Comparison of ENCODE assay signal across 25 cellular contexts in the genomic region with DNA sequence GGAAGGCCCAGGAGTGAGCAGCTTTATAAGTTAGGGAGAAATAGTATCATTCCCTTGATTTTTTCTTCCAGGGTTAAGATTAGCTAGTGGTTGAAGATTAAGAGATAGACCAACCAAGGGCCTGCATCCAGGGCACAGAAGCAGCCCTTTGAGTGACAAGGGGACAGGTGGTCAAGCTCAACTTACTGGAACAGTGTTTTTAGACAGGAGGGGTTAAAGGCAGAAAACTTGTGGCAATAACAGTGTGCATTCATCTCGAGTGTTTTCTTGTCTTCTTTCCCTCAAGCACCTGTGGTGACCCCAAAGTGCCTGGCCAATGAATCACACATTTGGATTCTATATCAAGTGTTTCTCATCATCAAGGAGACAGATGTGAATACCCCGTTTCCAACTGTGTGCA.
"Had no signal": no experiment of that assay in that cellular context is flagged by ENCODE, and none has a peak within 500 bp of the region (broad histone marks: within the 10 kb centered on the region; RNA-seq: fewer than 3 reads in every experiment).

No MANE protein-coding gene starts in this region.

- H2AFZ ChIP-seq: hepatocyte had no signal

- H3K27ac ChIP-seq: coronary artery, esophagus muscularis mucosa, foreskin keratinocyte, gastroesophageal sphincter, heart left ventricle, hepatocyte, psoas muscle, sigmoid colon, suprapubic skin, transverse colon, vagina had no signal

- H3K27me3 Mint-ChIP-seq: memory B cell; stimulated activated naive CD8-positive, alpha-beta T cell treated with anti-CD3 and anti-CD28 coated beads, Interleukin-15, amount 100 ng/mL, for 72 hours had no signal

- H3K27me3 ChIP-seq: esophagus muscularis mucosa, foreskin keratinocyte, gastroesophageal sphincter, heart left ventricle, hepatocyte, sigmoid colon, suprapubic skin, transverse colon, vagina had no signal

- H3K9me3 Mint-ChIP-seq: stimulated activated naive CD8-positive, alpha-beta T cell treated with anti-CD3 and anti-CD28 coated beads, Interleukin-15, amount 100 ng/mL, for 72 hours had no signal

- H3K4me1 ChIP-seq: esophagus muscularis mucosa, foreskin keratinocyte, heart left ventricle, psoas muscle, sigmoid colon, suprapubic skin, transverse colon, vagina had no signal

- H3K4me2 ChIP-seq: hepatocyte had no signal

- H3K36me3 Mint-ChIP-seq: memory B cell; naive thymus-derived CD8-positive, alpha-beta T cell had no signal

- H3K79me2 ChIP-seq: hepatocyte had no signal

- H3K9me3 ChIP-seq: esophagus muscularis mucosa, gastroesophageal sphincter, psoas muscle, sigmoid colon, transverse colon, vagina had no signal

- H3K4me3 ChIP-seq: coronary artery, esophagus muscularis mucosa, gastroesophageal sphincter, heart left ventricle, hepatocyte, lung, psoas muscle, sigmoid colon, suprapubic skin, transverse colon, vagina had no signal

- H3K27ac Mint-ChIP-seq: memory B cell; naive thymus-derived CD8-positive, alpha-beta T cell; stimulated activated naive CD8-positive, alpha-beta T cell treated with anti-CD3 and anti-CD28 coated beads, Interleukin-15, amount 100 ng/mL, for 72 hours had no signal

- H3K36me3 ChIP-seq: esophagus muscularis mucosa, gastroesophageal sphincter, heart left ventricle, sigmoid colon, suprapubic skin, transverse colon, vagina had no signal

- DNase-seq: dermis blood vessel endothelial cell; effector memory CD4-positive, alpha-beta T cell; foreskin keratinocyte; heart left ventricle; kidney; naive thymus-derived CD8-positive, alpha-beta T cell; nucleus accumbens; psoas muscle; right cardiac atrium; sigmoid colon; small intestine; stimulated activated CD4-positive, alpha-beta T cell treated with anti-CD3 and anti-CD28 coated beads, Interleukin-15, amount 100 ng/mL, for 24 hours; stimulated activated CD4-positive, alpha-beta T cell treated with anti-CD3 and anti-CD28 coated beads, Interleukin-2, amount 100 ng/mL, for 48 hours; stimulated activated CD8-positive, alpha-beta memory T cell treated with anti-CD3 and anti-CD28 coated beads, Interleukin-4, amount 100 ng/mL, for 48 hours; stimulated activated naive CD4-positive, alpha-beta T cell; stimulated activated naive CD8-positive, alpha-beta T cell treated with anti-CD3 and anti-CD28 coated beads, Interleukin-15, amount 100 ng/mL, for 72 hours; transverse colon had no signal

- H3K4me3 Mint-ChIP-seq: memory B cell; naive thymus-derived CD8-positive, alpha-beta T cell; stimulated activated naive CD8-positive, alpha-beta T cell treated with anti-CD3 and anti-CD28 coated beads, Interleukin-15, amount 100 ng/mL, for 72 hours had no signal

- H3K4me1 Mint-ChIP-seq: memory B cell; naive thymus-derived CD8-positive, alpha-beta T cell; stimulated activated naive CD8-positive, alpha-beta T cell treated with anti-CD3 and anti-CD28 coated beads, Interleukin-15, amount 100 ng/mL, for 72 hours had no signal
